Comparison of ENCODE assay signal across 17 cellular contexts in the genomic region with DNA sequence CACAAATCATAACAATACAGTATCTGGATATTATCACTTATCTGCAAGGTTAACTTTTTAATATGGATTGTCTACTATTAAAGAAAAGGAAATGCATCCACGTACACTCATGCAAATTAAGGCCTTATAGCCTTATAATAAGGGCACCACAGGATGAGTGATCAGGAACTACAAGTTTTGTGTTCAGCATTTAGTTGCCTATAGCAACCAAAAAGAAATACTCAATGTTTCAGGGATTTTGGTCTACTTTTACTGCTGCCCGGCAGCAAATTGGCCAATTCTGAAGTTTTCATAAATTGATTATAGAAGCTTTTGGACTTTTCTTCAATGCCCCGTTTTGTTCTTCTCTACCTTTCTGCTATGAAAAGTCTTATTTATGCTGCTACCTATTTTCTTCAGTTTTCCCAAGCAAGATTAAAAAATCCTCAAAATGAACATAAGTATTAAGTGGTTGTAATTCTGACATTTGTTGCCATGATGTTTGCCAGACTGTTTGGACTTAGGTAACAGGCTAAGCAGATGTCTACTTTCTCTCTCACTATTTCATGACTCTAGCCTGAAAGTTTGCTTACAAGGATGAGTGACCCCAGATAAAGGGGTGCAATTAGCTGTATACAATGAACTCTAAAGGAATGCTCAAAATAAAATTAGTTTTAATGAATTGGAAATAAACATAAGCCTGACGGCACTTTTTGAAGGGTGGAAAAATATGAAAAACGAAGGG.
DNase-seq lines count a peak whose midpoint lies in the region; ATAC-seq, FAIRE-seq and TF ChIP-seq lines count a peak whose summit lies in the region.
"Had no signal": no experiment of that assay in that cellular context is flagged by ENCODE, and none has a peak within 500 bp of the region (broad histone marks: within the 10 kb centered on the region; RNA-seq: fewer than 3 reads in every experiment).

No MANE protein-coding gene starts in this region.

- TF ChIP-seq POLR2A in IMR-90 (IDR thresholded peaks at IDR 0.05; ENCODE audit: low read depth, low read length) = no peak

- H3K9me3 ChIP-seq in IMR-90 (ENCODE audit: control insufficient read depth, insufficient read depth, low read length) (no peaks in the 10 kb centered on the region), lower lobe of right lung (no peaks in the 10 kb centered on the region), upper lobe of right lung (no peaks in the 10 kb centered on the region)
- H3K9me3 ChIP-seq: BE2C, HAP-1 had no signal

- H3K36me3 ChIP-seq in IMR-90 (ENCODE audit: control insufficient read depth, insufficient read depth, low read length) = no peaks in the 10 kb centered on the region
- H3K36me3 ChIP-seq in lower lobe of right lung = no peaks in the 10 kb centered on the region
- no peaks in the 10 kb centered on the region for H3K36me3 ChIP-seq in upper lobe of right lung
- H3K36me3 ChIP-seq: BE2C, HAP-1 had no signal

- H3K79me1 ChIP-seq in IMR-90 (ENCODE audit: low read depth in 1 of 2, low read length in 2 of 2) = no peaks in the 10 kb centered on the region

- H4K5ac ChIP-seq in IMR-90 (ENCODE audit: low read depth, low read length) = no peak overlapping the region

- H3K4me2 ChIP-seq in IMR-90 (ENCODE audit: low read depth, low read length) = no peak overlapping the region

- no peak overlapping the region for H3K4me3 ChIP-seq in IMR-90 (ENCODE audit: insufficient read depth, low read depth, low read length)
- no peak overlapping the region for H3K4me3 ChIP-seq in lower lobe of right lung
- H3K4me3 ChIP-seq in upper lobe of right lung = no peak overlapping the region
- H3K4me3 ChIP-seq: HAP-1 had no signal

- H3K27me3 ChIP-seq in IMR-90 (ENCODE audit: control insufficient read depth, insufficient read depth, low read length) = no peaks in the 10 kb centered on the region
- H3K27me3 ChIP-seq in lower lobe of right lung (ENCODE audit: low read depth) = no peaks in the 10 kb centered on the region
- H3K27me3 ChIP-seq in upper lobe of right lung = no peaks in the 10 kb centered on the region
- H3K27me3 ChIP-seq: BE2C had no signal

- in situ Hi-C loops in IMR-90 (cut with MboI; ENCODE audit: low sequenced_read_pairs) = no loop called here

- ATAC-seq in IMR-90 (ENCODE audit: low read depth) (peak; percentile 29; the same call in 1 of the 2 replicates), lower lobe of right lung (peak; percentile 50 to 56), upper lobe of right lung (no peak)

- H2BK15ac ChIP-seq in IMR-90 (ENCODE audit: low read depth, low read length) = no peak overlapping the region

- H3K9ac ChIP-seq in IMR-90 (ENCODE audit: low read depth, low read length) = no peak overlapping the region

- BruUV-seq in IMR-90 (replicated peaks; lab: Mats Ljungman, UMichigan) = no TSS peak

- H2BK120ac ChIP-seq in IMR-90 (ENCODE audit: low read depth, low read length) = no peak overlapping the region

- no peak overlapping the region for H3K14ac ChIP-seq in IMR-90 (replicated peaks; ENCODE audit: low read depth, low read length)

- no peaks in the 10 kb centered on the region for H3K9me1 ChIP-seq in IMR-90 (ENCODE audit: insufficient read depth, low read length)

- no peak for TF ChIP-seq RAD21 in IMR-90 (IDR thresholded peaks at IDR 0.05; ENCODE audit: low read length)

- POLR2A ChIA-PET in IMR-90 (lab: Charles Lee; ENCODE audit: unreplicated experiment) = no interaction called here

- no peak overlapping the region for H4K91ac ChIP-seq in IMR-90 (ENCODE audit: insufficient read depth, low read depth, low read length)

- H2BK5ac ChIP-seq in IMR-90 (ENCODE audit: low read depth, low read length, poor library complexity, severe bottlenecking) = no peak overlapping the region

- dilution Hi-C loops in IMR-90 (cut with HindIII; ENCODE audit: low sequenced_read_pairs, unreplicated experiment) = no loop called here

- H4K20me1 ChIP-seq in IMR-90 (ENCODE audit: insufficient read depth, low read length) = no peaks in the 10 kb centered on the region

- no peak overlapping the region for H3K56ac ChIP-seq in IMR-90 (ENCODE audit: extremely low read depth, insufficient read depth, low read length)

- no peak overlapping the region for H2AK5ac ChIP-seq in IMR-90 (ENCODE audit: low read depth, low read length)

- no peak overlapping the region for H3K18ac ChIP-seq in IMR-90 (ENCODE audit: low read depth, low read length)

- no peak overlapping the region for H3K4ac ChIP-seq in IMR-90 (ENCODE audit: low read depth, low read length)

- H2AFZ ChIP-seq in IMR-90 (replicated peaks; ENCODE audit: low read length, poor library complexity) = no peak overlapping the region

- H3K23ac ChIP-seq in IMR-90 (ENCODE audit: low read depth, low read length) = no peak overlapping the region

- peak overlapping the region; percentile 32; the same call in 1 of the 2 replicates for H3K27ac ChIP-seq in IMR-90 (ENCODE audit: insufficient read depth, low read length)
- peak overlapping the region; percentile 2 for H3K27ac ChIP-seq in lower lobe of right lung
- peak overlapping the region; percentile 24 for H3K27ac ChIP-seq in upper lobe of right lung
- H3K27ac ChIP-seq: C4-2B, HL-60 had no signal

- H3K4me1 ChIP-seq in IMR-90 (ENCODE audit: control insufficient read depth, insufficient read depth, low read length) = peaks cover 2% of the 10 kb centered on the region; the same call in 1 of the 2 replicates
- H3K4me1 ChIP-seq in lower lobe of right lung = no peaks in the 10 kb centered on the region
- H3K4me1 ChIP-seq in upper lobe of right lung = no peaks in the 10 kb centered on the region
- H3K4me1 ChIP-seq: BE2C had no signal

- H4K8ac ChIP-seq in IMR-90 (ENCODE audit: low read depth in 2 of 2, low read length in 2 of 2) = no peak overlapping the region

- TF ChIP-seq CTCF in IMR-90 (conservative IDR thresholded peaks at IDR 0.05; ENCODE audit: low read depth, low read length) = no peak
- TF ChIP-seq CTCF in lower lobe of right lung (IDR thresholded peaks at IDR 0.05) = no peak
- TF ChIP-seq CTCF in upper lobe of right lung (IDR thresholded peaks at IDR 0.05) = no peak

- CTCF ChIA-PET in IMR-90 (lab: Yijun Ruan, JAX) = interaction anchor here (0.5 kb wide), 1 partner anchor 31 kb away, joined by 4 read pairs; no protein-coding TSS in a partner anchor

- WGBS in IMR-90 (ENCODE audit: extremely low coverage in 2 of 2, insufficient read length in 1 of 2), 2 experiments = no CpG with 5 or more reads among the region's 5 CpGs

- DNase-seq in IMR-90 = no peak
- no peak for DNase-seq in lower lobe of right lung
- DNase-seq in upper lobe of right lung = no peak
- DNase-seq in AG08396 (ENCODE audit: low spot score) = no peak
- no peak for DNase-seq in NCI-H1048 (lab: John Stamatoyannopoulos, UW)
- DNase-seq in activated T-cell treated with anti-CD3 and anti-CD28 coated beads, Interleukin-2, amount 50 U/mL, for 48 hours = no peak
- DNase-seq: BE2C; CD4-positive, alpha-beta memory T cell; DMS79; GOT3 had no signal

- FAIRE-seq in endometrium (lab: Jason Lieb, UNC) = peak; percentile 48
- FAIRE-seq: A204.1, G401.6, GM12891 had no signal

- no peak overlapping the region for H2AK9ac ChIP-seq in IMR-90 (replicated peaks; ENCODE audit: low read depth, low read length, poor library complexity)

- intact Hi-C loops in IMR-90 (cut with micrococcal nuclease) (no loop called here), lower lobe of right lung (cut with DNase I) (no loop called here), upper lobe of right lung (cut with DNase I) (no loop called here)

- H2BK20ac ChIP-seq in IMR-90 (ENCODE audit: low read depth, low read length) = no peak overlapping the region

TF ChIP-seq in IMR-90, 13 proteins besides CTCF, POLR2A, EP300 and RAD21:
- TF ChIP-seq SMC3 (IDR thresholded peaks at IDR 0.05; ENCODE audit: low read depth, low read length) = no peak
- TF ChIP-seq BHLHE40 (IDR thresholded peaks at IDR 0.05; ENCODE audit: low read depth, low read length) = no peak
